8 cellular contexts compared by ENCODE assay signal in the genomic region with DNA sequence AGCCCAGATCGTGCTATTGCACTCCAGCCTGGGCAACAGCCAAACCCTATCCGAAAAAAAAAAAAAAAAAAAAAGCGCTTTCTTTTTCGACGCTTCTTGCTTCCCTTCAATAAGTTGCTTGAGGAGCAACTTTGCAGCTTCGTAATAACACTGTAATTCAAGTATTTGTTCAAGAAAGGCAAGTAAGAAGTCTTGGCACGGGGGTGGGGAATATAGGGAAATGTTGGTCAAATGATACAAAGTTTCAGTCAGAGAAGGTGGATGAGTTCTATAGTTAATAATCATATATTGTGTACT. TPM values are rescaled to one million over a fixed set of nuclear protein-coding genes. Genes with fewer than 3 reads are reported as not detected.
A peak's percentile ranks its signal among the peaks of the same experiment; 100 is the strongest.
DNase-seq lines count a peak whose midpoint lies in the region; ATAC-seq and TF ChIP-seq lines count a peak whose summit lies in the region.

No MANE protein-coding gene starts in this region.

- H3K4me3 ChIP-seq in OCI-LY7 (ENCODE audit: low read depth, low read length, poor library complexity, severe bottlenecking) (peak overlapping the region; percentile 97), endocrine pancreas (ENCODE audit: control insufficient read depth, insufficient read depth, low read length) (peak overlapping the region; percentile 80), neural progenitor cell (peak overlapping the region; percentile 80)

- no peaks in the 10 kb centered on the region for H3K9me2 ChIP-seq in OCI-LY7 (ENCODE audit: insufficient read depth, low read length)

- POLR2A ChIA-PET in CD4-positive, alpha-beta T cell (lab: Charles Lee) = interaction anchor here (1.2 to 6.5 kb wide), 10 partner anchors 38 to 607 kb away, joined by 3 to 76 read pairs (median 12); partner anchors contain the start of genes AHCYL1, ATXN7L2, GNAI3 and STRIP1
- POLR2A ChIA-PET in OCI-LY7 (lab: Charles Lee) = interaction anchor here (1.2 kb wide), 2 partner anchors 10 to 58 kb away, joined by 5 to 9 read pairs; no protein-coding TSS in a partner anchor

- peak overlapping the region; percentile 71; the same call in 1 of the 2 replicates for H2AFZ ChIP-seq in OCI-LY7 (ENCODE audit: low read length)
- H2AFZ ChIP-seq in neural progenitor cell (replicated peaks) = peak overlapping the region; percentile 77

- no peaks in the 10 kb centered on the region for H3K9me3 ChIP-seq in CD4-positive, alpha-beta T cell (ENCODE audit: control insufficient read depth, low read length)
- H3K9me3 ChIP-seq in OCI-LY7 (ENCODE audit: low read length) (no peaks in the 10 kb centered on the region), endocrine pancreas (ENCODE audit: control insufficient read depth, low read length) (no peaks in the 10 kb centered on the region), neural progenitor cell (ENCODE audit: low read depth) (no peaks in the 10 kb centered on the region)

- no peaks in the 10 kb centered on the region for H3K9me3 Mint-ChIP-seq in CD4-positive, alpha-beta T cell
- H3K9me3 Mint-ChIP-seq in neural progenitor cell = no peaks in the 10 kb centered on the region

- H3K9ac ChIP-seq in endocrine pancreas (ENCODE audit: control insufficient read depth, insufficient read depth, low read length) (peak overlapping the region; percentile 55), neural progenitor cell (peak overlapping the region; percentile 46)

- CTCF ChIA-PET in CD4-positive, alpha-beta T cell (lab: Charles Lee) = interaction anchor here (1.3 to 2.6 kb wide), 2 partner anchors 64 to 327 kb away, joined by 4 to 7 read pairs; no protein-coding TSS in a partner anchor
- CTCF ChIA-PET in OCI-LY7 (lab: Charles Lee; ENCODE audit: unreplicated experiment) = interaction anchor here (0.7 kb wide), 1 partner anchor 120 kb away, joined by 3 read pairs; the partner anchor contains the start of gene MYBPHL

- peaks cover 33% of the 10 kb centered on the region for H3K36me3 Mint-ChIP-seq in CD4-positive, alpha-beta T cell (ENCODE audit: low read depth)
- H3K36me3 Mint-ChIP-seq in neural progenitor cell = no peaks in the 10 kb centered on the region

- TF ChIP-seq CTCF in CD4-positive, alpha-beta T cell (IDR thresholded peaks at IDR 0.05) = no peak
- TF ChIP-seq CTCF in OCI-LY7 (conservative IDR thresholded peaks at IDR 0.05; ENCODE audit: low read length) (no peak), neural progenitor cell (IDR thresholded peaks at IDR 0.05) (no peak)

- H3K27me3 ChIP-seq in CD4-positive, alpha-beta T cell (ENCODE audit: control insufficient read depth, insufficient read depth, low read length) = no peaks in the 10 kb centered on the region
- H3K27me3 ChIP-seq in endocrine pancreas (ENCODE audit: control insufficient read depth, insufficient read depth, low read length) = no peaks in the 10 kb centered on the region
- H3K27me3 ChIP-seq in neural progenitor cell = no peaks in the 10 kb centered on the region

- H3K4me1 Mint-ChIP-seq in CD4-positive, alpha-beta T cell (ENCODE audit: low read depth) = peaks cover 46% of the 10 kb centered on the region
- peaks cover 20% of the 10 kb centered on the region for H3K4me1 Mint-ChIP-seq in neural progenitor cell

- H3K4me1 ChIP-seq in OCI-LY7 (ENCODE audit: insufficient read depth, low read length, poor library complexity, severe bottlenecking) (peaks cover 25% of the 10 kb centered on the region), endocrine pancreas (ENCODE audit: control insufficient read depth, insufficient read depth, low read length) (peaks cover 18% of the 10 kb centered on the region), neural progenitor cell (peaks cover 16% of the 10 kb centered on the region)

- H3K4me2 ChIP-seq in OCI-LY7 (ENCODE audit: low read length) (peak overlapping the region; percentile 83), neural progenitor cell (peak overlapping the region; percentile 95)

- H3K27ac Mint-ChIP-seq in CD4-positive, alpha-beta T cell = peak overlapping the region; percentile 98
- peak overlapping the region; percentile 22 for H3K27ac Mint-ChIP-seq in neural progenitor cell

- peak overlapping the region; percentile 91 for H3K27ac ChIP-seq in CD4-positive, alpha-beta T cell (ENCODE audit: low read depth, low read length)
- H3K27ac ChIP-seq in OCI-LY7 (ENCODE audit: low read depth, low read length, poor library complexity, severe bottlenecking) (peak overlapping the region; percentile 85), neural progenitor cell (peak overlapping the region; percentile 72)

- H3K4me3 Mint-ChIP-seq in CD4-positive, alpha-beta T cell = peak overlapping the region; percentile 98
- peak overlapping the region; percentile 97 for H3K4me3 Mint-ChIP-seq in neural progenitor cell

- intact Hi-C loops in CD4-positive, alpha-beta T cell (cut with DNase I, micrococcal nuclease) = loop anchor here (2.0 to 5.0 kb wide), 9 partner anchors 56 to 560 kb away; partner anchors contain the start of genes ATXN7L2 (in 1 of the 2), ELAPOR1 (in 1 of the 2), GNAI3 (in 1 of the 2) and TMEM167B (in 1 of the 2)
- intact Hi-C loops in OCI-LY7 (cut with micrococcal nuclease; ENCODE audit: unreplicated experiment) = loop anchor here (5.0 to 10.0 kb wide), 2 partner anchors 322 to 1245 kb away; partner anchors contain the start of gene KCNA3

- no TSS peak for BruUV-seq in OCI-LY7 (replicated peaks; lab: Mats Ljungman, UMichigan)

- H4K20me1 ChIP-seq in OCI-LY7 (ENCODE audit: insufficient read depth, low read length) (peaks cover 8% of the 10 kb centered on the region; the same call in 1 of the 2 replicates), neural progenitor cell (ENCODE audit: low read depth) (peaks cover 16% of the 10 kb centered on the region)

- no peak for ATAC-seq in CD4-positive, alpha-beta T cell (ENCODE audit: poor library complexity)
- ATAC-seq in GM18517 (IDR thresholded peaks at IDR 0.05; ENCODE audit: unreplicated experiment) (no peak), GM18858 (IDR thresholded peaks at IDR 0.05; ENCODE audit: unreplicated experiment) (no peak), HG02885 (IDR thresholded peaks at IDR 0.05; ENCODE audit: poor library complexity, unreplicated experiment) (no peak)

- H3K79me2 ChIP-seq in OCI-LY7 (ENCODE audit: insufficient read depth, low read depth, low read length) (peaks cover 46% of the 10 kb centered on the region), neural progenitor cell (ENCODE audit: low read depth) (peaks cover 49% of the 10 kb centered on the region)

- H3K36me3 ChIP-seq in OCI-LY7 (ENCODE audit: insufficient read depth, low read length) (peaks cover 22% of the 10 kb centered on the region), endocrine pancreas (ENCODE audit: control insufficient read depth, insufficient read depth, low read length) (no peaks in the 10 kb centered on the region), neural progenitor cell (no peaks in the 10 kb centered on the region)

- no peaks in the 10 kb centered on the region for H3K27me3 Mint-ChIP-seq in CD4-positive, alpha-beta T cell
- H3K27me3 Mint-ChIP-seq in neural progenitor cell (ENCODE audit: insufficient read depth, low read depth) = no peaks in the 10 kb centered on the region

- H3F3A ChIP-seq in neural progenitor cell (ENCODE audit: low read depth) = peaks cover 14% of the 10 kb centered on the region

- DNase-seq in CD4-positive, alpha-beta T cell = no peak
- DNase-seq in OCI-LY7 (ENCODE audit: low spot score) = no peak
- DNase-seq in neural progenitor cell (ENCODE audit: low spot score) = no peak
- no peak for DNase-seq in anterior cingulate cortex (lab: John Stamatoyannopoulos, UW)

RNA-seq across cellular contexts. Expression of gene PSMA5, which starts 0.9 kb away (rescaled TPM):
- total RNA-seq in CD4-positive, alpha-beta T cell = 10 to 100 TPM; 29.8 to 33.8 TPM
- total RNA-seq in OCI-LY7 (2014; rRNA removed; shearing (Covaris generic)) = 46.3 and 53.3 TPM in 2 replicates
- total RNA-seq in OCI-LY7 (2022) (141 and 152 TPM in 2 replicates), neural progenitor cell (ENCODE audit: low replicate concordance) (49.9 and 62.0 TPM in 2 replicates)

RNA-seq across cellular contexts. Expression of gene SORT1, which starts 29.4 kb away (rescaled TPM):
- under 1 TPM; 0.22 to 0.73 TPM for total RNA-seq in CD4-positive, alpha-beta T cell
- total RNA-seq in OCI-LY7 (2014; rRNA removed; shearing (Covaris generic)) = 16.2 and 21.8 TPM in 2 replicates
- total RNA-seq in OCI-LY7 (2022) = 40.8 and 45.5 TPM in 2 replicates
- 33.3 and 38.9 TPM in 2 replicates for total RNA-seq in neural progenitor cell (ENCODE audit: low replicate concordance)

RNA-seq across cellular contexts. Expression of gene SYPL2, which starts 39.2 kb away (rescaled TPM):
- not detected for total RNA-seq in CD4-positive, alpha-beta T cell
- not detected in 2 replicates for total RNA-seq in OCI-LY7 (2014; rRNA removed; shearing (Covaris generic))
- total RNA-seq in OCI-LY7 (2022) (not detected in 2 replicates), neural progenitor cell (ENCODE audit: low replicate concordance) (not detected in 2 replicates)

RNA-seq across cellular contexts. Expression of gene ATXN7L2, which starts 56.6 kb away (rescaled TPM):
- total RNA-seq in CD4-positive, alpha-beta T cell = 10 to 100 TPM; 11.8 to 13.1 TPM
- 6.5 and 13.1 TPM in 2 replicates for total RNA-seq in OCI-LY7 (2014; rRNA removed; shearing (Covaris generic))
- total RNA-seq in OCI-LY7 (2022) (8.2 and 9.6 TPM in 2 replicates), neural progenitor cell (ENCODE audit: low replicate concordance) (6.5 and 8.5 TPM in 2 replicates)

Comparison
In these comparisons a context has a peak if more than half of its experiments do, and no peak if none do; other contexts are left out.
1. RNA of gene SORT1, which starts 29.4 kb away (total RNA-seq): 16.2 to 45.5 TPM in OCI-LY7 and 33.3 to 38.9 TPM in neural progenitor cell; 0.22 to 0.73 TPM in CD4-positive, alpha-beta T cell; every median in the first group is over 4 times any median in the second.
2. Peak in every context shown above with its lines, with median percentiles within 50 percentile points of each other: H3K27ac ChIP-seq and H3K4me3 ChIP-seq.